Comparison of ENCODE assay signal across 8 cellular contexts in the genomic region with DNA sequence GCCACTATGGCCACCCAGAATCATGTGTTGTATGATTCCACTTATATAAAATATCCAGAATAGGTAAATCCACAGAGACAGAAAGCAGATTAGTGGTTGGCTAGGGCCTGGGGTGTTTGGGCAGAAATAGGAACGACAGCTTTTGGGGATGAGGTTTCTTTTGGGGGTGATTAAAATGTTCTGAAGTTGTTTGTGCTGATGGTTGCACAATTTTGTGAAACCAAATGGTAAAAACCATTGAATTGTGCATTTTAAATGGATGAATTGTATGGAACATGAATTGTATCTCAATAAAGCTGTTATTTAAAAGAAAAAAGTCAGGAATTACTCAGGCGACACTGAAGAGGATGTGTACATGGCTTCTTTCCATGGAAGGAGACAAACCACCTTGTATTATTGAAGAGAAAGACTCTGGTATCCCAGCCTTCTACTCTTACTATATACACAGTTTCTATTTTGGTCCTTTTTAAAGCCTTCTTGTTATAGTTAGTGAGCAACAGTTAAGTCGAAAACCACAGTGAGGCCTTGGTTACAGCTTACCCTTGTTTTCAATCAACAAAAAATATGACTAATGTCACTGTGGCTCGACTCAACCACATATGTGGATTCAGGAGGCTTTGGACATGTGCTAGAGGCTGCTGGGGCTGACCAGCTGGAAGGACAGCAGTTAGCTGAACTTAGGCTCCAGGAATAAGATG. TPM values are rescaled to one million over a fixed set of nuclear protein-coding genes. Genes with fewer than 3 reads are reported as not detected.
DNase-seq lines count a peak whose midpoint lies in the region; ATAC-seq and TF ChIP-seq lines count a peak whose summit lies in the region.

No MANE protein-coding gene starts in this region.

- no peak overlapping the region for H3K4me3 Mint-ChIP-seq in MCF 10A (ENCODE audit: unreplicated experiment)

- DNase-seq in mammary epithelial cell (peak; percentile 95), MCF 10A (ENCODE audit: unreplicated experiment) (no peak), Panc1 (ENCODE audit: low read depth, low spot score) (peak; percentile 45), fibroblast of gingiva (ENCODE audit: low read depth) (peak; percentile 83), stomach (no peak), tibial nerve (ENCODE audit: low spot score in 2 of 2) (no peak), T-helper 9 cell (no peak)

- H4K20me1 ChIP-seq in mammary epithelial cell (ENCODE audit: insufficient read depth, low read length) = no peaks in the 10 kb centered on the region

- TF ChIP-seq EP300 in stomach (IDR thresholded peaks at IDR 0.05) (no peak), tibial nerve (IDR thresholded peaks at IDR 0.05) (no peak)

- H3K27me3 Mint-ChIP-seq in MCF 10A (ENCODE audit: insufficient read depth, unreplicated experiment) = no peaks in the 10 kb centered on the region

- intact Hi-C loops in mammary epithelial cell (cut with micrococcal nuclease) (no loop called here), MCF 10A (cut with micrococcal nuclease) (no loop called here), Panc1 (cut with micrococcal nuclease; ENCODE audit: unreplicated experiment) (no loop called here), stomach (cut with DNase I; ENCODE audit: low total_unique reads) (no loop called here)

- no peak overlapping the region for H3K4me2 ChIP-seq in mammary epithelial cell (ENCODE audit: insufficient read depth, low read depth, low read length)

- H3K4me1 Mint-ChIP-seq in MCF 10A (ENCODE audit: insufficient read depth, unreplicated experiment) = no peaks in the 10 kb centered on the region

- no peak overlapping the region for H3K27ac Mint-ChIP-seq in MCF 10A (ENCODE audit: low read depth, unreplicated experiment)

- TF ChIP-seq CTCF in mammary epithelial cell (conservative IDR thresholded peaks at IDR 0.05 in 1 of 2, IDR thresholded peaks at IDR 0.05 in 1 of 2; ENCODE audit: extremely low read depth in 1 of 2, insufficient read depth in 1 of 2, low read depth in 1 of 2, low read length in 2 of 2) = no peak
- no peak for TF ChIP-seq CTCF in MCF 10A (IDR thresholded peaks at IDR 0.05; ENCODE audit: unreplicated experiment)
- no peak for TF ChIP-seq CTCF in Panc1 (IDR thresholded peaks at IDR 0.05)
- no peak for TF ChIP-seq CTCF in stomach (IDR thresholded peaks at IDR 0.05)
- no peak for TF ChIP-seq CTCF in tibial nerve (IDR thresholded peaks at IDR 0.05)

- H3K36me3 Mint-ChIP-seq in MCF 10A (ENCODE audit: insufficient read depth, unreplicated experiment) = no peaks in the 10 kb centered on the region

- no peaks in the 10 kb centered on the region for H3K27me3 ChIP-seq in mammary epithelial cell (ENCODE audit: insufficient read depth, low read length)
- H3K27me3 ChIP-seq in Panc1 (ENCODE audit: control insufficient read depth, insufficient read depth, low read length) = no peaks in the 10 kb centered on the region
- no peaks in the 10 kb centered on the region for H3K27me3 ChIP-seq in stomach
- no peaks in the 10 kb centered on the region for H3K27me3 ChIP-seq in tibial nerve

- TF ChIP-seq POLR2A in stomach (IDR thresholded peaks at IDR 0.05) (no peak), tibial nerve (IDR thresholded peaks at IDR 0.05) (no peak)

- H3K9me3 ChIP-seq in mammary epithelial cell (replicated peaks; ENCODE audit: insufficient read depth, low read length) (no peaks in the 10 kb centered on the region), Panc1 (ENCODE audit: control insufficient read depth, insufficient read depth, low read depth, low read length) (no peaks in the 10 kb centered on the region), stomach (no peaks in the 10 kb centered on the region), tibial nerve (no peaks in the 10 kb centered on the region)

- no peak overlapping the region for H2AFZ ChIP-seq in mammary epithelial cell (ENCODE audit: low read depth, low read length)

- dilution Hi-C loops in mammary epithelial cell (cut with HindIII; ENCODE audit: low sequenced_read_pairs) = no loop called here

- in situ Hi-C loops in mammary epithelial cell (cut with MboI; ENCODE audit: low sequenced_read_pairs in 2 of 2) (no loop called here), Panc1 (cut with HindIII; ENCODE audit: low pct_unique_long_range_greater_than_20kb, low sequenced_read_pairs) (no loop called here)

- CTCF ChIA-PET in mammary epithelial cell (lab: Charles Lee; ENCODE audit: low non-redundant PET) = no interaction called here
- CTCF ChIA-PET in MCF 10A (lab: Yijun Ruan, JAX) = interaction anchor here (0.6 to 0.7 kb wide), 2 partner anchors 28 to 1051 kb away, joined by 3 read pairs; no protein-coding TSS in a partner anchor
- CTCF ChIA-PET in Panc1 (lab: Charles Lee) = no interaction called here

- POLR2A ChIA-PET in MCF 10A (lab: Yijun Ruan, JAX) (interaction anchor here (0.6 to 1.0 kb wide), 2 partner anchors 24 to 82 kb away, joined by 3 to 4 read pairs; no protein-coding TSS in a partner anchor), Panc1 (lab: Charles Lee) (no interaction called here)

- BruUV-seq in mammary epithelial cell (replicated peaks; lab: Mats Ljungman, UMichigan) (no TSS peak), MCF 10A (replicated peaks; lab: Mats Ljungman, UMichigan) (no TSS peak), Panc1 (replicated peaks; lab: Mats Ljungman, UMichigan) (no TSS peak)

- ATAC-seq in HG02852 (IDR thresholded peaks at IDR 0.05; ENCODE audit: unreplicated experiment) (peak; percentile 94), Panc1 (peak; percentile 57; the same call in 1 of the 2 replicates)

- peak overlapping the region; percentile 52 for H3K27ac ChIP-seq in mammary epithelial cell (ENCODE audit: insufficient read depth, low read depth, low read length)
- no peak overlapping the region for H3K27ac ChIP-seq in Panc1 (ENCODE audit: low read length)
- H3K27ac ChIP-seq in stomach = peak overlapping the region; percentile 46 to 81 (median 76)
- H3K27ac ChIP-seq in tibial nerve = peak overlapping the region in 1 of 4 donors; percentile 56

- H3K36me3 ChIP-seq in mammary epithelial cell (ENCODE audit: insufficient read depth, low read length) = no peaks in the 10 kb centered on the region
- no peaks in the 10 kb centered on the region for H3K36me3 ChIP-seq in Panc1 (ENCODE audit: control insufficient read depth, insufficient read depth, low read length)
- no peaks in the 10 kb centered on the region for H3K36me3 ChIP-seq in stomach
- no peaks in the 10 kb centered on the region for H3K36me3 ChIP-seq in tibial nerve

- no peaks in the 10 kb centered on the region for H3K79me2 ChIP-seq in mammary epithelial cell (ENCODE audit: insufficient read depth, low read length)

- peak overlapping the region; percentile 49 for H3K9ac ChIP-seq in mammary epithelial cell (ENCODE audit: insufficient read depth, low read length)

- peaks cover 24% of the 10 kb centered on the region for H3K4me1 ChIP-seq in mammary epithelial cell (ENCODE audit: insufficient read depth, low read length)
- no peaks in the 10 kb centered on the region for H3K4me1 ChIP-seq in Panc1 (ENCODE audit: control insufficient read depth, insufficient read depth, low read length)
- peaks cover 22 to 73% (median 45%) of the 10 kb centered on the region in 4 donors for H3K4me1 ChIP-seq in stomach
- H3K4me1 ChIP-seq in tibial nerve = peaks cover 0 to 27% (median 11%) of the 10 kb centered on the region in 4 donors

- no peaks in the 10 kb centered on the region for H3K9me3 Mint-ChIP-seq in MCF 10A (ENCODE audit: unreplicated experiment)

- WGBS in mammary epithelial cell (ENCODE audit: low coverage, missing lambda C conversion rate) = 50% methylated on average over 4 of the region's 4 CpGs
- WGBS in stomach, 5 donors = 43 to 57% (median 55%) methylated on average over 4 of the region's 4 CpGs
- WGBS in tibial nerve, 2 donors = 52 to 55% methylated on average over 4 of the region's 4 CpGs

- H3K4me3 ChIP-seq in mammary epithelial cell (replicated peaks in 1 of 3; ENCODE audit: insufficient read depth in 1 of 3, low read depth in 2 of 3, low read length in 3 of 3) (no peak overlapping the region), Panc1 (ENCODE audit: low read depth in 2 of 2, low read length in 2 of 2) (no peak overlapping the region), stomach (no peak overlapping the region), tibial nerve (no peak overlapping the region)

RNA-seq across cellular contexts. Expression of a gene that starts 57.1 kb away (rescaled TPM):
- total RNA-seq in mammary epithelial cell (10 to 100 TPM; 41.2 to 72.2 TPM), MCF 10A (2022) (49.7 and 53.1 TPM in 2 replicates), Panc1 (2021; ENCODE audit: unreplicated experiment) (51.4 TPM), stomach (100 to 1,000 TPM in 2 of 5 donors, 10 to 100 TPM in 3; 64.8 to 330 (median 93.9) TPM), tibial nerve (100 to 1,000 TPM in 3 of 4 donors, 10 to 100 TPM in 1; 91.4 to 141 (median 132) TPM)
- polyA plus RNA-seq in mammary epithelial cell (2.4 TPM), stomach (10 to 100 TPM in 2 of 3 donors, 1 to 10 TPM in 1; 9.4 to 12.5 (median 11.9) TPM)
- polyA minus RNA-seq in mammary epithelial cell = 57.9 TPM
- 20.9 TPM for polyA plus RNA-seq in Panc1 (2012; ENCODE audit: insufficient read length)

Comparison
In these comparisons a context has a peak if more than half of its experiments do, and no peak if none do; other contexts are left out.
1. DNase-seq: peak in mammary epithelial cell (single experiment), Panc1 (single experiment) and fibroblast of gingiva (single experiment); none in MCF 10A (single experiment), stomach (single experiment), tibial nerve (0 of 2) and T-helper 9 cell (single experiment).